ENCODE assay signal across 19 cellular contexts in the genomic region with DNA sequence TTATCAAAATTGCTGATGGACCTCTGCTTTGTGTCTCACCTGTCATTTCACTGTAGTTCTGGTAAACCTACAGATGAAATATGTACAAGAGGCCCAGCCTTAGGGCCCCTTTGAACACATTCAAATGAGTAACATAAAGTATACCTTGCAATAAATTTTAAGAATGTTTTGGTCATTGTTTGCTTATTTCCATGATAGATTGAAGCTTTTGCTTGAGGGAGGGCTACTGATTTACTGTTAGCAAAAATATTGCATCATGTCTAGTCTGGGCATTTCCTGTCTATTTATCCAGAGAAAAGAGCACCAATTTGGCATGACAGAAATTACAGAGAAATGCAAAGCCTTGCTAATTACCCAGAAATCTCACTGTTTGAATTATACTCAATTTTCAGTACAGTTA.
DNase-seq lines count a peak whose midpoint lies in the region; ATAC-seq and TF ChIP-seq lines count a peak whose summit lies in the region.
"Had no signal": no experiment of that assay in that cellular context is flagged by ENCODE, and none has a peak within 500 bp of the region (broad histone marks: within the 10 kb centered on the region; RNA-seq: fewer than 3 reads in every experiment).

No MANE protein-coding gene starts in this region.

- peaks cover 30% of the 10 kb centered on the region for H3K4me1 Mint-ChIP-seq in mesothelial cell of epicardium
- H3K4me1 Mint-ChIP-seq: CD14-positive monocyte; CD4-positive, alpha-beta memory T cell; GM23338 had no signal

- no peaks in the 10 kb centered on the region; a peak in 1 of 4 replicates for H3K4me1 ChIP-seq in SK-N-SH (ENCODE audit: control insufficient read depth in 1 of 2, insufficient read depth in 2 of 2, low read depth in 1 of 2, low read length in 1 of 2)
- peaks cover 8% of the 10 kb centered on the region for H3K4me1 ChIP-seq in adipocyte (ENCODE audit: control insufficient read depth, insufficient read depth, low read length)
- no peaks in the 10 kb centered on the region for H3K4me1 ChIP-seq in right atrium auricular region
- H3K4me1 ChIP-seq: A549, BLaER1 had no signal

- H4K20me1 ChIP-seq in SK-N-SH (ENCODE audit: insufficient read depth) = no peaks in the 10 kb centered on the region
- H4K20me1 ChIP-seq: BLaER1 had no signal

- H3K27me3 Mint-ChIP-seq in mesothelial cell of epicardium (ENCODE audit: low read depth) = no peaks in the 10 kb centered on the region
- H3K27me3 Mint-ChIP-seq: CD4-positive, alpha-beta memory T cell had no signal

- TF ChIP-seq EP300 in SK-N-SH (IDR thresholded peaks at IDR 0.05; ENCODE audit: borderline replicate concordance in 1 of 2, low read depth in 1 of 2, low read length in 1 of 2) = no peak

- H3K9ac ChIP-seq in SK-N-SH (no peak overlapping the region), adipocyte (ENCODE audit: low read length) (no peak overlapping the region)
- H3K9ac ChIP-seq: BLaER1 had no signal

- H3K9me3 ChIP-seq in SK-N-SH (no peaks in the 10 kb centered on the region), adipocyte (ENCODE audit: control insufficient read depth, low read length) (no peaks in the 10 kb centered on the region), right atrium auricular region (no peaks in the 10 kb centered on the region)
- H3K9me3 ChIP-seq: A549, BLaER1 had no signal

- H3F3A ChIP-seq in SK-N-SH (replicated peaks; ENCODE audit: insufficient read depth) = no peaks in the 10 kb centered on the region

- no peak overlapping the region for H2AFZ ChIP-seq in SK-N-SH (ENCODE audit: low read depth)
- H2AFZ ChIP-seq: GM23338 had no signal

- H3K4me2 ChIP-seq in SK-N-SH = no peak overlapping the region
- H3K4me2 ChIP-seq: A549, BLaER1, GM23338 had no signal

- peaks cover 20% of the 10 kb centered on the region for H3K36me3 Mint-ChIP-seq in mesothelial cell of epicardium
- H3K36me3 Mint-ChIP-seq: CD14-positive monocyte; CD4-positive, alpha-beta memory T cell had no signal

- no peak for TF ChIP-seq CTCF in SK-N-SH (IDR thresholded peaks at IDR 0.05)
- no peak for TF ChIP-seq CTCF in mesothelial cell of epicardium (IDR thresholded peaks at IDR 0.05; ENCODE audit: unreplicated experiment)
- no peak for TF ChIP-seq CTCF in right atrium auricular region (IDR thresholded peaks at IDR 0.05)

- H3K27me3 ChIP-seq in SK-N-SH (ENCODE audit: insufficient read depth) (no peaks in the 10 kb centered on the region), adipocyte (replicated peaks; ENCODE audit: control insufficient read depth, insufficient read depth, low read length) (no peaks in the 10 kb centered on the region), right atrium auricular region (no peaks in the 10 kb centered on the region)
- H3K27me3 ChIP-seq: BLaER1 had no signal

- CTCF ChIA-PET in SK-N-SH (lab: Yijun Ruan, JAX) = no interaction called here

- H3K36me3 ChIP-seq in SK-N-SH (replicated peaks in 1 of 2; ENCODE audit: control insufficient read depth in 1 of 2, insufficient read depth in 2 of 2, low read length in 1 of 2) (no peaks in the 10 kb centered on the region), adipocyte (ENCODE audit: control insufficient read depth, insufficient read depth, low read length, severe bottlenecking) (no peaks in the 10 kb centered on the region), right atrium auricular region (no peaks in the 10 kb centered on the region)
- H3K36me3 ChIP-seq: BLaER1 had no signal

- peak overlapping the region; percentile 89 for H3K27ac Mint-ChIP-seq in mesothelial cell of epicardium
- H3K27ac Mint-ChIP-seq: CD14-positive monocyte; CD4-positive, alpha-beta memory T cell; GM23338; HFFc6 had no signal

- H3K79me2 ChIP-seq in SK-N-SH (ENCODE audit: insufficient read depth) = no peaks in the 10 kb centered on the region

- DNase-seq in SK-N-SH (no peak), adipocyte (ENCODE audit: low read depth) (peak; percentile 27), mesothelial cell of epicardium (ENCODE audit: low spot score in 2 of 2, unreplicated experiment in 2 of 2) (no peak), right atrium auricular region (ENCODE audit: low spot score) (no peak), DMS79 treated with DMSO at 0.1 percent for 48 hours (lab: John Stamatoyannopoulos, UW) (no peak)
- DNase-seq: CD4-positive, alpha-beta memory T cell; DMS153; DMS79; GF-D8; HCEC 1CT; HFFc6 had no signal

- no peak for TF ChIP-seq RAD21 in SK-N-SH (IDR thresholded peaks at IDR 0.05; ENCODE audit: low read length)

- no peak overlapping the region for H3K4me3 Mint-ChIP-seq in mesothelial cell of epicardium
- H3K4me3 Mint-ChIP-seq: CD14-positive monocyte; CD4-positive, alpha-beta memory T cell; GM23338; HFFc6 had no signal

- H3K9me3 Mint-ChIP-seq in mesothelial cell of epicardium = peaks cover 18% of the 10 kb centered on the region
- H3K9me3 Mint-ChIP-seq: GM23338 had no signal

- no peak overlapping the region for H3K4me3 ChIP-seq in SK-N-SH (ENCODE audit: low read depth in 2 of 2, low read length in 1 of 2)
- H3K4me3 ChIP-seq in adipocyte (ENCODE audit: low read length) = no peak overlapping the region
- no peak overlapping the region for H3K4me3 ChIP-seq in right atrium auricular region
- H3K4me3 ChIP-seq: A549, BLaER1, GM23338 had no signal

- POLR2A ChIA-PET in SK-N-SH (lab: Yijun Ruan, JAX) = interaction anchor here (0.7 kb wide), 1 partner anchor 1672 kb away, joined by 3 read pairs; no protein-coding TSS in a partner anchor

- H3K9me2 ChIP-seq in SK-N-SH = no peaks in the 10 kb centered on the region

- peak overlapping the region in 1 of 2 experiments; percentile 11; a peak in 1 of 4 replicates for H3K27ac ChIP-seq in SK-N-SH (ENCODE audit: low read depth in 2 of 2, low read length in 1 of 2)
- no peak overlapping the region for H3K27ac ChIP-seq in right atrium auricular region
- H3K27ac ChIP-seq: 22Rv1, A549, BLaER1, HL-60 had no signal

- no peak for ATAC-seq in SK-N-SH treated with all-trans-retinoic acid at 6 μM for 48 hours
- ATAC-seq in HG03378 (IDR thresholded peaks at IDR 0.05; ENCODE audit: unreplicated experiment) = no peak
- ATAC-seq: A549, GM23338 had no signal

TF ChIP-seq in SK-N-SH treated with all-trans-retinoic acid at 6 μM for 48 hours, 23 proteins besides CTCF, POLR2A, EP300 and RAD21:
- TF ChIP-seq OSR1 (CRISPR knock-in tag; IDR thresholded peaks at IDR 0.05) (no peak), ARNTL (CRISPR knock-in tag; IDR thresholded peaks at IDR 0.05; ENCODE audit: borderline replicate concordance, low read depth) (no peak), ZC3H10 (CRISPR knock-in tag; IDR thresholded peaks at IDR 0.05) (no peak), ISL1 (CRISPR knock-in tag; IDR thresholded peaks at IDR 0.05) (peak; percentile 56), ZNF565 (CRISPR knock-in tag; conservative IDR thresholded peaks at IDR 0.05; ENCODE audit: low read depth) (no peak), ZNF70 (CRISPR knock-in tag; IDR thresholded peaks at IDR 0.05) (no peak)
- TF ChIP-seq, protein P1, sequence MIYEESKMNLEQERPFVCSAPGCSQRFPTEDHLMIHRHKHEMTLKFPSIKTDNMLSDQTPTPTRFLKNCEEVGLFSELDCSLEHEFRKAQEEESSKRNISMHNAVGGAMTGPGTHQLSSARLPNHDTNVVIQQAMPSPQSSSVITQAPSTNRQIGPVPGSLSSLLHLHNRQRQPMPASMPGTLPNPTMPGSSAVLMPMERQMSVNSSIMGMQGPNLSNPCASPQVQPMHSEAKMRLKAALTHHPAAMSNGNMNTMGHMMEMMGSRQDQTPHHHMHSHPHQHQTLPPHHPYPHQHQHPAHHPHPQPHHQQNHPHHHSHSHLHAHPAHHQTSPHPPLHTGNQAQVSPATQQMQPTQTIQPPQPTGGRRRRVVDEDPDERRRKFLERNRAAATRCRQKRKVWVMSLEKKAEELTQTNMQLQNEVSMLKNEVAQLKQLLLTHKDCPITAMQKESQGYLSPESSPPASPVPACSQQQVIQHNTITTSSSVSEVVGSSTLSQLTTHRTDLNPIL (CRISPR knock-in tag; IDR thresholded peaks at IDR 0.05; ENCODE audit: low read depth) = no peak

TF ChIP-seq in SK-N-SH, 30 proteins besides CTCF, POLR2A, EP300 and RAD21:
- TF ChIP-seq TEAD4 (IDR thresholded peaks at IDR 0.05; ENCODE audit: borderline replicate concordance, insufficient read depth) (no peak), TAF1 (IDR thresholded peaks at IDR 0.05; ENCODE audit: borderline replicate concordance, low read depth, low read length) (no peak), MAX (IDR thresholded peaks at IDR 0.05; ENCODE audit: low read depth) (no peak), YY1 (IDR thresholded peaks at IDR 0.05; ENCODE audit: low read depth) (no peak), ELF1 (IDR thresholded peaks at IDR 0.05) (no peak), RCOR1 (IDR thresholded peaks at IDR 0.05; ENCODE audit: low read length) (no peak), GABPA (IDR thresholded peaks at IDR 0.05; ENCODE audit: low read depth) (no peak)
